ENCODE assay signal across 1 cellular context in the genomic region with DNA sequence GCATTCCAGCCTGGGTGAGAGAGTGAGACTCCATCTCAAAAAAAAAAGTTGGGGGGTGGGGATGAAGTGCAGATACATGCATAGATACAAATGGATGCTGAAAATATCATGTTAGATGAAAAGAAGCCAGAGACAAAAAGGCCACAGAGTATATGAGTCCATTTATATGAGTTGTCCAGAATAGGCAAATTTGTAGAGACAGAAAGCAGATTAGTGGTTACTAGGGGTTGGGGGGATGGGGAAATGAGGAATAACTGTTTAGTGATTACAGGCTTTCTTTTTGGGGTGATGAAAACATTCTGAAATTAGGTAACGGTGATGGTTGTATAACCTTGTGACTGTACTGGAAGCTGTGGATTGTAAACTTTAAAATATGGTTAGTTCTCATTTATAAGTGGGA.
TF ChIP-seq lines count a peak whose summit lies in the region.

No MANE protein-coding gene starts in this region.

TF ChIP-seq in HepG2, 621 proteins besides CTCF, POLR2A, EP300 and RAD21 (continued from another document):
- TF ChIP-seq, protein P1, sequence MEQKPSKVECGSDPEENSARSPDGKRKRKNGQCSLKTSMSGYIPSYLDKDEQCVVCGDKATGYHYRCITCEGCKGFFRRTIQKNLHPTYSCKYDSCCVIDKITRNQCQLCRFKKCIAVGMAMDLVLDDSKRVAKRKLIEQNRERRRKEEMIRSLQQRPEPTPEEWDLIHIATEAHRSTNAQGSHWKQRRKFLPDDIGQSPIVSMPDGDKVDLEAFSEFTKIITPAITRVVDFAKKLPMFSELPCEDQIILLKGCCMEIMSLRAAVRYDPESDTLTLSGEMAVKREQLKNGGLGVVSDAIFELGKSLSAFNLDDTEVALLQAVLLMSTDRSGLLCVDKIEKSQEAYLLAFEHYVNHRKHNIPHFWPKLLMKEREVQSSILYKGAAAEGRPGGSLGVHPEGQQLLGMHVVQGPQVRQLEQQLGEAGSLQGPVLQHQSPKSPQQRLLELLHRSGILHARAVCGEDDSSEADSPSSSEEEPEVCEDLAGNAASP (CRISPR knock-in tag; IDR thresholded peaks at IDR 0.05; ENCODE audit: borderline replicate concordance) = no peak
- TF ChIP-seq, protein P2, sequence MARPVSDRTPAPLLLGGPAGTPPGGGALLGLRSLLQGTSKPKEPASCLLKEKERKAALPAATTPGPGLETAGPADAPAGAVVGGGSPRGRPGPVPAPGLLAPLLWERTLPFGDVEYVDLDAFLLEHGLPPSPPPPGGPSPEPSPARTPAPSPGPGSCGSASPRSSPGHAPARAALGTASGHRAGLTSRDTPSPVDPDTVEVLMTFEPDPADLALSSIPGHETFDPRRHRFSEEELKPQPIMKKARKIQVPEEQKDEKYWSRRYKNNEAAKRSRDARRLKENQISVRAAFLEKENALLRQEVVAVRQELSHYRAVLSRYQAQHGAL (CRISPR knock-in tag; IDR thresholded peaks at IDR 0.05; ENCODE audit: not compliant biosample characterization) = no peak
